In genomic region chr2:129469389-129469788, GRCh38 we compare ENCODE assay signal across 22 cellular contexts.
"Had no signal": no experiment of that assay in that cellular context is flagged by ENCODE, and none has a peak within 500 bp of the region (broad histone marks: within the 10 kb centered on the region; RNA-seq: fewer than 3 reads in every experiment).

No MANE protein-coding gene starts in this region.

- H3K4me1 Mint-ChIP-seq: activated CD4-positive, alpha-beta T cell treated with anti-CD3 and anti-CD28 coated beads for 36 hours had no signal

- H3K36me3 ChIP-seq: SJCRH30 had no signal

- H3K27ac ChIP-seq: KMS-11, SJCRH30, VCaP had no signal

- H3K9me3 Mint-ChIP-seq: activated naive CD4-positive, alpha-beta T cell treated with anti-CD3 and anti-CD28 coated beads for 36 hours; activated T-cell treated with anti-CD3 and anti-CD28 coated beads, Interleukin-2, amount 50 U/mL, for 24 hours had no signal

- ATAC-seq: activated CD4-positive, alpha-beta T cell treated with anti-CD3 and anti-CD28 coated beads for 36 hours; activated CD8-positive, alpha-beta T cell treated with anti-CD3 and anti-CD28 coated beads, Interleukin-2, amount 10 ng/mL, durations not matched to agents 7 days and 5 days; HepG2 had no signal

- H3K4me3 ChIP-seq: SJCRH30 had no signal

- H3K36me3 Mint-ChIP-seq: activated naive CD8-positive, alpha-beta T cell had no signal

- H3K4me1 ChIP-seq: SJCRH30 had no signal

- H3K4me2 ChIP-seq: KMS-11, SK-N-SH had no signal

- H3K9me3 ChIP-seq: SJCRH30, SK-N-SH had no signal

- H3K4me3 Mint-ChIP-seq: activated CD4-positive, alpha-beta T cell treated with anti-CD3 and anti-CD28 coated beads for 36 hours; activated CD8-positive, alpha-beta T cell treated with anti-CD3 and anti-CD28 coated beads, Interleukin-2, amount 10 ng/mL, durations not matched to agents 7 days and 5 days; activated naive CD4-positive, alpha-beta T cell treated with anti-CD3 and anti-CD28 coated beads for 36 hours; activated naive CD8-positive, alpha-beta T cell; activated T-cell treated with anti-CD3 and anti-CD28 coated beads, Interleukin-2, amount 50 U/mL, for 24 hours had no signal

- H3K9ac ChIP-seq: KMS-11, SK-N-SH had no signal

- H3K27me3 ChIP-seq: SJCRH30 had no signal

- H3K27ac Mint-ChIP-seq: activated CD4-positive, alpha-beta T cell treated with anti-CD3 and anti-CD28 coated beads for 36 hours; activated CD8-positive, alpha-beta T cell treated with anti-CD3 and anti-CD28 coated beads, Interleukin-2, amount 10 ng/mL, durations not matched to agents 7 days and 5 days; activated naive CD4-positive, alpha-beta T cell treated with anti-CD3 and anti-CD28 coated beads for 36 hours; activated naive CD8-positive, alpha-beta T cell; activated T-cell treated with anti-CD3 and anti-CD28 coated beads, Interleukin-2, amount 50 U/mL, for 24 hours had no signal

- DNase-seq: activated CD4-positive, alpha-beta T cell treated with anti-CD3 and anti-CD28 coated beads for 36 hours; activated CD8-positive, alpha-beta memory T cell treated with anti-CD3 and anti-CD28 coated beads, Interleukin-2, amount 50 U/mL, for 48 hours; activated CD8-positive, alpha-beta T cell treated with anti-CD3 and anti-CD28 coated beads, Interleukin-2, amount 10 ng/mL, durations not matched to agents 7 days and 5 days; activated gamma-delta T cell; activated naive CD4-positive, alpha-beta T cell treated with anti-CD3 and anti-CD28 coated beads for 36 hours; activated T-cell treated with anti-CD3 and anti-CD28 coated beads, Interleukin-2, amount 50 U/mL, for 24 hours; central memory CD4-positive, alpha-beta T cell; MM.1S; NCI-H1105; NCI-H1436; NCI-H1694 treated with DMSO at 0.1 percent for 48 hours; NCI-H2029 treated with DMSO at 0.1 percent for 48 hours; NCI-H510A treated with DMSO at 0.1 percent for 48 hours; NCI-H69; NK-92 treated with Interleukin-12 subunit alpha and Interleukin-12 subunit beta, amount 100 ng/mL, for 24 hours; SJCRH30; SK-N-SH; T-helper 1 cell had no signal
